15 cellular contexts compared by ENCODE assay signal in the genomic region with DNA sequence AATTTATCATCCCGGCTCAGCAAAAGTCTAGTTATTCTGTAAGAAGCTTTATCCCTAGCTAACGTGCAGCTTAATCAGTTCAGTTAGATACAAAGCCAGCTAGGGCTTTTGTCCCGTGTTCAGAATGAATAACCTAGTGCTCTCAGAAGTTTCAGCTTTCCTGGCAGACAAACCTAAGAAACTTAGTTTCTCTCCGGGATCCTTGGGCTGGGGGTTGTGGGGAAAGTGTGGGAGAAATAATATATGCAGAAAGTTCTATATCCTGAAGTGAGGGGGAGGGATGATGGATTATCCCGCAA.
"Had no signal": no experiment of that assay in that cellular context is flagged by ENCODE, and none has a peak within 500 bp of the region (broad histone marks: within the 10 kb centered on the region; RNA-seq: fewer than 3 reads in every experiment).

No MANE protein-coding gene starts in this region.

- H3K27me3 Mint-ChIP-seq: activated naive CD8-positive, alpha-beta T cell treated with anti-CD3 and anti-CD28 coated beads, Interleukin-2, amount 10 ng/mL, durations not matched to agents 7 days and 5 days had no signal

- H3K27ac Mint-ChIP-seq: activated CD4-positive, alpha-beta memory T cell treated with anti-CD3 and anti-CD28 coated beads for 36 hours; activated CD4-positive, alpha-beta T cell treated with anti-CD3 and anti-CD28 coated beads for 36 hours; activated naive CD8-positive, alpha-beta T cell treated with anti-CD3 and anti-CD28 coated beads, Interleukin-2, amount 10 ng/mL, durations not matched to agents 7 days and 5 days; activated T-helper 17 cell treated with anti-CD3 and anti-CD28 coated beads, Interleukin-2, amount 50 U/mL, for 72 hours; naive thymus-derived CD8-positive, alpha-beta T cell; stimulated activated naive CD8-positive, alpha-beta T cell treated with anti-CD3 and anti-CD28 coated beads, Interleukin-15, Interleukin-2, amounts not matched to agents 100 ng/mL and 50 ng/mL, for 24 hours; T-helper 2 cell treated with Interferon-gamma antibody and Interleukin-4, amounts not matched to agents 5 μg/mL and 100 μg/mL, for 36 hours had no signal

- H3K4me1 ChIP-seq: heart right ventricle, prostate gland, right atrium auricular region, tibial nerve, uterus had no signal

- H3K36me3 ChIP-seq: esophagus squamous epithelium, heart right ventricle, prostate gland, right atrium auricular region, tibial nerve, uterus had no signal

- DNase-seq: effector CD4-positive, alpha-beta T cell; esophagus squamous epithelium had no signal

- ATAC-seq: activated CD4-positive, alpha-beta T cell treated with anti-CD3 and anti-CD28 coated beads for 36 hours; activated T-helper 17 cell treated with anti-CD3 and anti-CD28 coated beads, Interleukin-2, amount 50 U/mL, for 72 hours; heart right ventricle; naive thymus-derived CD8-positive, alpha-beta T cell had no signal

- H3K4me3 Mint-ChIP-seq: activated CD4-positive, alpha-beta memory T cell treated with anti-CD3 and anti-CD28 coated beads for 36 hours; activated CD4-positive, alpha-beta T cell treated with anti-CD3 and anti-CD28 coated beads for 36 hours; activated naive CD8-positive, alpha-beta T cell treated with anti-CD3 and anti-CD28 coated beads, Interleukin-2, amount 10 ng/mL, durations not matched to agents 7 days and 5 days; activated T-helper 17 cell treated with anti-CD3 and anti-CD28 coated beads, Interleukin-2, amount 50 U/mL, for 72 hours; central memory CD8-positive, alpha-beta T cell; naive thymus-derived CD8-positive, alpha-beta T cell; stimulated activated naive CD8-positive, alpha-beta T cell treated with anti-CD3 and anti-CD28 coated beads, Interleukin-15, Interleukin-2, amounts not matched to agents 100 ng/mL and 50 ng/mL, for 24 hours; T-helper 2 cell treated with Interferon-gamma antibody and Interleukin-4, amounts not matched to agents 5 μg/mL and 100 μg/mL, for 36 hours had no signal

- H3K36me3 Mint-ChIP-seq: activated CD4-positive, alpha-beta memory T cell treated with anti-CD3 and anti-CD28 coated beads for 36 hours; activated naive CD8-positive, alpha-beta T cell treated with anti-CD3 and anti-CD28 coated beads, Interleukin-2, amount 10 ng/mL, durations not matched to agents 7 days and 5 days; naive thymus-derived CD8-positive, alpha-beta T cell had no signal

- H3K4me1 Mint-ChIP-seq: activated CD4-positive, alpha-beta T cell treated with anti-CD3 and anti-CD28 coated beads for 36 hours; activated naive CD8-positive, alpha-beta T cell treated with anti-CD3 and anti-CD28 coated beads, Interleukin-2, amount 10 ng/mL, durations not matched to agents 7 days and 5 days; activated T-helper 17 cell treated with anti-CD3 and anti-CD28 coated beads, Interleukin-2, amount 50 U/mL, for 72 hours; central memory CD8-positive, alpha-beta T cell had no signal

- H3K9me3 ChIP-seq: esophagus squamous epithelium, heart right ventricle, prostate gland, right atrium auricular region, tibial nerve, uterus had no signal

- H3K9me3 Mint-ChIP-seq: activated CD4-positive, alpha-beta memory T cell treated with anti-CD3 and anti-CD28 coated beads for 36 hours; activated naive CD8-positive, alpha-beta T cell treated with anti-CD3 and anti-CD28 coated beads, Interleukin-2, amount 10 ng/mL, durations not matched to agents 7 days and 5 days; activated T-helper 17 cell treated with anti-CD3 and anti-CD28 coated beads, Interleukin-2, amount 50 U/mL, for 72 hours; central memory CD8-positive, alpha-beta T cell; naive thymus-derived CD8-positive, alpha-beta T cell; stimulated activated naive CD8-positive, alpha-beta T cell treated with anti-CD3 and anti-CD28 coated beads, Interleukin-15, Interleukin-2, amounts not matched to agents 100 ng/mL and 50 ng/mL, for 24 hours; T-helper 2 cell treated with Interferon-gamma antibody and Interleukin-4, amounts not matched to agents 5 μg/mL and 100 μg/mL, for 36 hours had no signal

- H3K27me3 ChIP-seq: right atrium auricular region, tibial nerve, uterus had no signal

- H3K27ac ChIP-seq: esophagus squamous epithelium, heart right ventricle, prostate gland, right atrium auricular region, tibial nerve, uterus had no signal

- H3K4me3 ChIP-seq: esophagus squamous epithelium, heart right ventricle, prostate gland, right atrium auricular region, tibial nerve, uterus had no signal
